Comparison of ENCODE assay signal across 8 cellular contexts in the genomic region with DNA sequence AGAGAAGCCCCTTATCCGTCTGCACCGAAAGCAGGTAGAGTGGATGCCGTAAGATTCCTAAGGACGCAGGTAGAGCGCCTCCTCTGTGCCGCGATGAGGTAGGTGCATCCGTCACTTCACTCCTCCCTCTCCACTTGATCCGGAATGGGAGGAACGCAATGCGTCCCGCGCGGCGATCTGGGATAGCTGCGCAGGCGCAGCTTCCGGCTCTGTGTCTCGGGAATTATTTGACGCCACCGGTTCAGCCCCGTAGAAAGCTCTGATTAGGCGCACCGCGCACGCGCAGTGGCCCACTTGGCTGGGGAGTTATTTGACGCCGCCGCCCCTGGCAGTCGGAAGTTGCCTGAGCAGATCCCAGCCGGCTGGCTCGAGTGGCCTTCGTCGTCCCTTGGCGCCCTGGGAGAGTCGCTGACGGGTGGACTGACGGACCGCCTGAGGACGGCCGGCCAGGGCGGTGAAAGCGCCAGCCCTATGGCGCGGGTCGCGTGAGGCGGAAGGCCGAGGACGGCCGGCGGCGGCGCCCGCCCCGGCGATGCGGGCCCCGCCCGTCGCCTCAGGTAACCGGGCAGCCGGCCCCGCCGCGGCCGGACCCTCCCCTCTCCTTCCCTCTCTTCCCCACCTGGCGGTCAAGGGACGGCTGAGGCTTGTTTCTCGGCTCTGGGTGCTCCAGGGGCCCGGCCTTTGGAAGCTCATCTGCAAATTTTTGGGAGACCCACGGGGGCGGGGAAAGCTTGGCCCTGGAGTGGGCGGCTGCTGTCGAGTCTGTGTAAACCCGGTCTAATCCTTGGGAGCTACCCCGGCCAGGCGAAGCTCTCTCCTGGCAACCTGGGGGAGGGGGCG. TPM values are rescaled to one million over a fixed set of nuclear protein-coding genes. Genes with fewer than 3 reads are reported as not detected.
A peak's percentile ranks its signal among the peaks of the same experiment; 100 is the strongest.
DNase-seq lines count a peak whose midpoint lies in the region; ATAC-seq lines count a peak whose summit lies in the region.

A gene (plus strand): TSS at position 331 of the 840 bp plus-strand sequence. CDS start 15,590 bp downstream, outside the sequence.

- DNase-seq in DMS153 (lab: John Stamatoyannopoulos, UW) (peak; percentile 99), OCI-M1 (lab: John Stamatoyannopoulos, UW) (peak; percentile 99), activated T-cell treated with anti-CD3 and anti-CD28 coated beads for 24 hours (ENCODE audit: low read depth) (peak; percentile 96), epidermal melanocyte (ENCODE audit: insufficient read length, low spot score) (peak; percentile 95), middle frontal gyrus (ENCODE audit: extremely low spot score, low spot score) (peak; percentile 96)
- peak; percentile 98 for DNase-seq in stimulated activated CD8-positive, alpha-beta memory T cell treated with anti-CD3 and anti-CD28 coated beads, Interleukin-2, amount 100 ng/mL, for 48 hours (ENCODE audit: low read depth in 2 of 2)

- H3K4me3 Mint-ChIP-seq in IgD-negative memory B cell, result peak within 1 kb of the TSS; percentile 88 to 97 (median 92)

- no peaks in the 10 kb centered on the region for H3K36me3 Mint-ChIP-seq in IgD-negative memory B cell

- ATAC-seq in GM21529 (IDR thresholded peaks at IDR 0.05; ENCODE audit: unreplicated experiment), result peak; percentile 88

- H3K27me3 Mint-ChIP-seq in IgD-negative memory B cell, result no peaks in the 10 kb centered on the region

- H3K27ac Mint-ChIP-seq in IgD-negative memory B cell, result peak within 1 kb of the TSS; percentile 68 to 94 (median 81)

- H3K9me3 Mint-ChIP-seq in IgD-negative memory B cell, result no peaks in the 10 kb centered on the region

- peaks cover 17 to 38% (median 27%) of the 10 kb centered on the region in 3 donors for H3K4me1 Mint-ChIP-seq in IgD-negative memory B cell

RNA-seq across cellular contexts. Expression of the gene that starts here (rescaled TPM):
- polyA plus RNA-seq in IgD-negative memory B cell, result 13.0 TPM

Comparison
In these comparisons a context has a peak if more than half of its experiments do, and no peak if none do; other contexts are left out.
1. Peak in every context shown above with its lines: DNase-seq and ATAC-seq.